29 cellular contexts compared by ENCODE assay signal in the genomic region with DNA sequence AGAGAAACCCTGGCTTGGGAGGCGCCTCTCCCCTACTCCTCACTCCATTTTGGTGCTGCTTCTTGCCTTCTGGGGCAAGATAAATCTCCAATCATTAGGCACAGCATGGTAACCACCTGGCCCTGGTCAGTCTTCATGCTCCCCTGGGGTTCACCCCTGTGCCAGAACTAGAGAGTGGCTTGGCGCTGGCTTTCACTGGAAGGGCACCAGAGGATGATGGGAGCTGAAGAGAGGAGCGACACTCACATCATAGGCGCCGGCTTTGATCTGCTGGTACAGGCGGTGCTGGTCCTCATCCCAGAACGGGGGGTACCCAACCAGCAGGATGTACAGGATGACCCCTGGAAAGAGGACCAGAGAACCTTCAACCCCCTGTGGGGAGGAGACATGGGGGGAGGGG. TPM values are rescaled to one million over a fixed set of nuclear protein-coding genes. Genes with fewer than 3 reads are reported as not detected.
"Had no signal": no experiment of that assay in that cellular context is flagged by ENCODE, and none has a peak within 500 bp of the region (broad histone marks: within the 10 kb centered on the region; RNA-seq: fewer than 3 reads in every experiment).

No MANE protein-coding gene starts in this region.

- H3K36me3 ChIP-seq: ovary, right lobe of liver, sigmoid colon, stomach, tibial artery, transverse colon, upper lobe of right lung, uterus had no signal

- H3K4me3 Mint-ChIP-seq: naive B cell; naive thymus-derived CD8-positive, alpha-beta T cell; natural killer cell treated with Interleukin-12 subunit alpha and Interleukin-12 subunit beta and Interleukin-15 and Interleukin-18, amount 100 ng/mL, for 72 hours; nephron progenitor cell; neural crest cell; stimulated activated effector memory CD8-positive, alpha-beta T cell treated with anti-CD3 and anti-CD28 coated beads, Interleukin-12 subunit alpha, Interleukin-12 subunit beta, amount 100 ng/mL, for 72 hours; stimulated activated naive CD8-positive, alpha-beta T cell treated with anti-CD3 and anti-CD28 coated beads, Interleukin-15, Interleukin-2, amounts not matched to agents 100 ng/mL and 50 ng/mL, for 24 hours; type B pancreatic cell had no signal

- H3K9me3 Mint-ChIP-seq: natural killer cell treated with Interleukin-12 subunit alpha and Interleukin-12 subunit beta and Interleukin-15 and Interleukin-18, amount 100 ng/mL, for 72 hours; nephron progenitor cell; neural crest cell; stimulated activated effector memory CD8-positive, alpha-beta T cell treated with anti-CD3 and anti-CD28 coated beads, Interleukin-12 subunit alpha, Interleukin-12 subunit beta, amount 100 ng/mL, for 72 hours; stimulated activated naive CD8-positive, alpha-beta T cell treated with anti-CD3 and anti-CD28 coated beads, Interleukin-15, Interleukin-2, amounts not matched to agents 100 ng/mL and 50 ng/mL, for 24 hours; type B pancreatic cell had no signal

- H3K4me1 Mint-ChIP-seq: naive B cell; stimulated activated effector memory CD8-positive, alpha-beta T cell treated with anti-CD3 and anti-CD28 coated beads, Interleukin-12 subunit alpha, Interleukin-12 subunit beta, amount 100 ng/mL, for 72 hours had no signal

- H3K27ac Mint-ChIP-seq: naive B cell; naive thymus-derived CD8-positive, alpha-beta T cell; natural killer cell treated with Interleukin-12 subunit alpha and Interleukin-12 subunit beta and Interleukin-15 and Interleukin-18, amount 100 ng/mL, for 72 hours; nephron progenitor cell; progenitor cell of endocrine pancreas; stimulated activated effector memory CD8-positive, alpha-beta T cell treated with anti-CD3 and anti-CD28 coated beads, Interleukin-12 subunit alpha, Interleukin-12 subunit beta, amount 100 ng/mL, for 72 hours; stimulated activated naive CD8-positive, alpha-beta T cell treated with anti-CD3 and anti-CD28 coated beads, Interleukin-15, Interleukin-2, amounts not matched to agents 100 ng/mL and 50 ng/mL, for 24 hours; type B pancreatic cell had no signal

- ATAC-seq: naive thymus-derived CD8-positive, alpha-beta T cell; natural killer cell treated with Interleukin-12 subunit alpha and Interleukin-12 subunit beta and Interleukin-15 and Interleukin-18, amount 100 ng/mL, for 72 hours; psoas muscle; right cardiac atrium; right lobe of liver; stimulated activated effector memory CD8-positive, alpha-beta T cell treated with anti-CD3 and anti-CD28 coated beads, Interleukin-12 subunit alpha, Interleukin-12 subunit beta, amount 100 ng/mL, for 72 hours had no signal

- H3K4me3 ChIP-seq: ovary, psoas muscle, right lobe of liver, sigmoid colon, stomach, tibial artery, transverse colon, upper lobe of right lung, uterus had no signal

- H3K36me3 Mint-ChIP-seq: naive B cell; naive thymus-derived CD8-positive, alpha-beta T cell; natural killer cell treated with Interleukin-12 subunit alpha and Interleukin-12 subunit beta and Interleukin-15 and Interleukin-18, amount 100 ng/mL, for 72 hours; stimulated activated effector memory CD8-positive, alpha-beta T cell treated with anti-CD3 and anti-CD28 coated beads, Interleukin-12 subunit alpha, Interleukin-12 subunit beta, amount 100 ng/mL, for 72 hours; type B pancreatic cell had no signal

- H3K27me3 ChIP-seq: ovary, right lobe of liver, sigmoid colon, stomach, tibial artery, transverse colon, upper lobe of right lung, uterus had no signal

- H3K4me1 ChIP-seq: parathyroid adenoma, right lobe of liver, sigmoid colon, tibial artery, transverse colon, upper lobe of right lung, uterus had no signal

- H3K9me3 ChIP-seq: ovary, psoas muscle, right lobe of liver, sigmoid colon, stomach, tibial artery, transverse colon, upper lobe of right lung, uterus had no signal

- H3K27me3 Mint-ChIP-seq: stimulated activated naive CD8-positive, alpha-beta T cell treated with anti-CD3 and anti-CD28 coated beads, Interleukin-15, Interleukin-2, amounts not matched to agents 100 ng/mL and 50 ng/mL, for 24 hours; type B pancreatic cell had no signal

- DNase-seq: naive B cell; naive thymus-derived CD8-positive, alpha-beta T cell; nephron progenitor cell; occipital lobe; ovary; posterior cingulate gyrus; psoas muscle; right lobe of liver; sigmoid colon; small intestine; stimulated activated CD4-positive, alpha-beta T cell treated with anti-CD3 and anti-CD28 coated beads, Interleukin-15, amount 100 ng/mL, for 24 hours; stimulated activated CD4-positive, alpha-beta T cell treated with anti-CD3 and anti-CD28 coated beads, Interleukin-2, amount 100 ng/mL, for 24 hours; stimulated activated CD4-positive, alpha-beta T cell treated with anti-CD3 and anti-CD28 coated beads, Interleukin-2, amount 100 ng/mL, for 48 hours; stimulated activated CD4-positive, alpha-beta T cell treated with anti-CD3 and anti-CD28 coated beads, Interleukin-4, amount 100 ng/mL, for 24 hours; stimulated activated naive CD4-positive, alpha-beta T cell treated with Interleukin-2 at 50 U/mL for 16 hours; stomach; tibial artery; transverse colon; upper lobe of right lung; uterus had no signal

- H3K27ac ChIP-seq: ovary, parathyroid adenoma, psoas muscle, right lobe of liver, sigmoid colon, stomach, tibial artery, transverse colon, upper lobe of right lung, uterus had no signal

RNA-seq across cellular contexts. Expression of gene CAMK2A, which starts 38.1 kb away (rescaled TPM):
- total RNA-seq: naive thymus-derived CD8-positive, alpha-beta T cell; natural killer cell treated with Interleukin-12 subunit alpha and Interleukin-12 subunit beta and Interleukin-15 and Interleukin-18, amount 100 ng/mL, for 72 hours; progenitor cell of endocrine pancreas; subcutaneous adipose tissue had no signal
- polyA plus RNA-seq: naive thymus-derived CD8-positive, alpha-beta T cell had no signal

RNA-seq across cellular contexts. Expression of gene ARSI, which starts 51.2 kb away (rescaled TPM):
- total RNA-seq: naive thymus-derived CD8-positive, alpha-beta T cell; natural killer cell treated with Interleukin-12 subunit alpha and Interleukin-12 subunit beta and Interleukin-15 and Interleukin-18, amount 100 ng/mL, for 72 hours; progenitor cell of endocrine pancreas had no signal
- polyA plus RNA-seq: naive thymus-derived CD8-positive, alpha-beta T cell; psoas muscle had no signal
